Comparison of ENCODE assay signal across 14 cellular contexts in genomic region chr3:152430223-152431002, GRCh38.
DNase-seq lines count a peak whose midpoint lies in the region; ATAC-seq and TF ChIP-seq lines count a peak whose summit lies in the region.
"Had no signal": no experiment of that assay in that cellular context is flagged by ENCODE, and none has a peak within 500 bp of the region (broad histone marks: within the 10 kb centered on the region; RNA-seq: fewer than 3 reads in every experiment).

No MANE protein-coding gene starts in this region.

- H3K9me3 ChIP-seq in SK-N-MC (ENCODE audit: low read depth, low read length): peaks cover 6% of the 10 kb centered on the region
- peaks cover 0 to 19% (median 2%) of the 10 kb centered on the region in 12 donors for H3K9me3 ChIP-seq in heart left ventricle
- H3K9me3 ChIP-seq: pancreas had no signal

- H3K4me3 ChIP-seq in SK-N-MC (no peak overlapping the region), heart left ventricle (no peak overlapping the region)
- H3K4me3 ChIP-seq: pancreas had no signal

- H3K36me3 ChIP-seq in SK-N-MC (ENCODE audit: insufficient read depth, low read length) (peaks cover 52% of the 10 kb centered on the region), heart left ventricle (peaks cover 0 to 37% (median 16%) of the 10 kb centered on the region in 9 donors)

- intact Hi-C loops in activated CD4-positive, alpha-beta T cell treated with anti-CD3 and anti-CD28 coated beads for 36 hours (cut with DNase I, micrococcal nuclease): no loop called here
- intact Hi-C loops in heart left ventricle (cut with DNase I): loop anchor here in 3 of 10 donors (5.0 to 10.0 kb wide), 4 partner anchors 106 to 166 kb away; partner anchors contain the start of gene MBNL1 (in 2 of the 3)

- ATAC-seq in activated CD4-positive, alpha-beta T cell treated with anti-CD3 and anti-CD28 coated beads for 36 hours: no peak
- ATAC-seq in heart left ventricle (peak; percentile 89 to 98 (median 93)), GM21825 (IDR thresholded peaks at IDR 0.05; ENCODE audit: unreplicated experiment) (no peak), GM21447 (IDR thresholded peaks at IDR 0.05; ENCODE audit: unreplicated experiment) (no peak)
- ATAC-seq in stimulated activated memory B cell treated with anti-CD40 and anti-IgM and Interleukin-4, amounts not matched to agents 10 μg/mL and 1 μg/mL and 100 μg/mL, for 72 hours: no peak

- TF ChIP-seq CTCF in heart left ventricle (IDR thresholded peaks at IDR 0.05): no peak

- peaks cover 58% of the 10 kb centered on the region for H3K36me3 Mint-ChIP-seq in activated CD4-positive, alpha-beta T cell treated with anti-CD3 and anti-CD28 coated beads for 36 hours (ENCODE audit: low read depth)
- peaks cover 66% of the 10 kb centered on the region for H3K36me3 Mint-ChIP-seq in stimulated activated memory B cell treated with anti-CD40 and anti-IgM and Interleukin-4, amounts not matched to agents 10 μg/mL and 1 μg/mL and 100 μg/mL, for 72 hours

- no peaks in the 10 kb centered on the region for H3K27me3 Mint-ChIP-seq in activated CD4-positive, alpha-beta T cell treated with anti-CD3 and anti-CD28 coated beads for 36 hours
- no peaks in the 10 kb centered on the region for H3K27me3 Mint-ChIP-seq in stimulated activated memory B cell treated with anti-CD40 and anti-IgM and Interleukin-4, amounts not matched to agents 10 μg/mL and 1 μg/mL and 100 μg/mL, for 72 hours

- no peaks in the 10 kb centered on the region for H3K27me3 ChIP-seq in heart left ventricle
- H3K27me3 ChIP-seq: pancreas had no signal

- peak overlapping the region; percentile 34 for H3K27ac Mint-ChIP-seq in activated CD4-positive, alpha-beta T cell treated with anti-CD3 and anti-CD28 coated beads for 36 hours
- peak overlapping the region; percentile 50 for H3K27ac Mint-ChIP-seq in stimulated activated memory B cell treated with anti-CD40 and anti-IgM and Interleukin-4, amounts not matched to agents 10 μg/mL and 1 μg/mL and 100 μg/mL, for 72 hours

- POLR2A ChIA-PET in activated CD4-positive, alpha-beta T cell treated with anti-CD3 and anti-CD28 coated beads for 36 hours (lab: Charles Lee): interaction anchor here (1.3 kb wide), 1 partner anchor 99 kb away, joined by 3 read pairs; no protein-coding TSS in a partner anchor

- peaks cover 0 to 64% (median 29%) of the 10 kb centered on the region in 12 donors for H3K4me1 ChIP-seq in heart left ventricle
- H3K4me1 ChIP-seq: pancreas had no signal

- peak overlapping the region; percentile 51; the same call in 1 of the 2 replicates for H3K27ac ChIP-seq in SK-N-MC
- peak overlapping the region in 11 of 12 donors; percentile 27 to 72 (median 60) for H3K27ac ChIP-seq in heart left ventricle
- H3K27ac ChIP-seq: pancreas had no signal

- H3K9ac ChIP-seq in SK-N-MC (ENCODE audit: insufficient read length): no peak overlapping the region

- 36 to 49% (median 44%) methylated on average over 2 of the region's 2 CpGs for WGBS in heart left ventricle, 4 donors

- H3K9me3 Mint-ChIP-seq in activated CD4-positive, alpha-beta T cell treated with anti-CD3 and anti-CD28 coated beads for 36 hours (ENCODE audit: low read depth): peaks cover 8% of the 10 kb centered on the region
- peaks cover 9% of the 10 kb centered on the region for H3K9me3 Mint-ChIP-seq in stimulated activated memory B cell treated with anti-CD40 and anti-IgM and Interleukin-4, amounts not matched to agents 10 μg/mL and 1 μg/mL and 100 μg/mL, for 72 hours

- no peak overlapping the region for H3K4me3 Mint-ChIP-seq in activated CD4-positive, alpha-beta T cell treated with anti-CD3 and anti-CD28 coated beads for 36 hours
- H3K4me3 Mint-ChIP-seq in stimulated activated memory B cell treated with anti-CD40 and anti-IgM and Interleukin-4, amounts not matched to agents 10 μg/mL and 1 μg/mL and 100 μg/mL, for 72 hours: no peak overlapping the region

- no peak for TF ChIP-seq POLR2A in heart left ventricle (IDR thresholded peaks at IDR 0.05)

- H3K4me1 Mint-ChIP-seq in activated CD4-positive, alpha-beta T cell treated with anti-CD3 and anti-CD28 coated beads for 36 hours: peaks cover 51% of the 10 kb centered on the region
- H3K4me1 Mint-ChIP-seq in stimulated activated memory B cell treated with anti-CD40 and anti-IgM and Interleukin-4, amounts not matched to agents 10 μg/mL and 1 μg/mL and 100 μg/mL, for 72 hours: peaks cover 33% of the 10 kb centered on the region

- CTCF ChIA-PET in activated CD4-positive, alpha-beta T cell treated with anti-CD3 and anti-CD28 coated beads for 36 hours (lab: Charles Lee): interaction anchor here (1.0 to 2.2 kb wide), 8 partner anchors 10 to 31 kb away, joined by 3 to 10 read pairs (median 6); no protein-coding TSS in a partner anchor

- no peak for DNase-seq in activated CD4-positive, alpha-beta T cell treated with anti-CD3 and anti-CD28 coated beads for 36 hours
- DNase-seq in activated CD4-positive, alpha-beta T cell treated with anti-CD3 and anti-CD28 coated beads for 48 hours: no peak
- DNase-seq in SK-N-MC (ENCODE audit: low read depth, low spot score) (no peak), heart left ventricle (peak in 4 of 5 donors; percentile 39 to 78 (median 62)), NCI-H748 (lab: John Stamatoyannopoulos, UW; ENCODE audit: unreplicated experiment) (no peak)
- DNase-seq: activated T-cell treated with anti-CD3 and anti-CD28 coated beads, Interleukin-2, amount 50 U/mL, for 48 hours; GDM1; kidney glomerular epithelial cell; NCI-H1694; pancreas; T-helper 9 cell had no signal

Comparison
In these comparisons a context has a peak if more than half of its experiments do, and no peak if none do; other contexts are left out.
1. ATAC-seq: peak in heart left ventricle (4 of 4); none in activated CD4-positive, alpha-beta T cell treated with anti-CD3 and anti-CD28 coated beads for 36 hours (single experiment), stimulated activated memory B cell treated with anti-CD40 and anti-IgM and Interleukin-4, amounts not matched to agents 10 μg/mL and 1 μg/mL and 100 μg/mL, for 72 hours (single experiment), GM21825 (single experiment) and GM21447 (single experiment).
2. DNase-seq: peak in heart left ventricle (4 of 5); none in activated CD4-positive, alpha-beta T cell treated with anti-CD3 and anti-CD28 coated beads for 36 hours (single experiment), activated CD4-positive, alpha-beta T cell treated with anti-CD3 and anti-CD28 coated beads for 48 hours (single experiment), SK-N-MC (single experiment) and NCI-H748 (single experiment).